17 cellular contexts compared by ENCODE assay signal in genomic region chr11:3896644-3897043, GRCh38.
"Had no signal": no experiment of that assay in that cellular context is flagged by ENCODE, and none has a peak within 500 bp of the region (broad histone marks: within the 10 kb centered on the region; RNA-seq: fewer than 3 reads in every experiment).

No MANE protein-coding gene starts in this region.

- H3K27ac Mint-ChIP-seq: activated T-helper 1 cell treated with anti-CD3 and anti-CD28 coated beads, Interleukin-12 subunit alpha, Interleukin-12 subunit beta, Interleukin-2, Interleukin-4 antibody, amounts not matched to agents 30 ng/mL and 10 ng/mL and 1 ng/mL, durations not matched to agents 14 hours and 24 hours and 36 hours; stimulated activated naive B cell treated with anti-CD40 and anti-IgM and Interleukin-4, amounts not matched to agents 10 μg/mL and 1 μg/mL and 100 μg/mL, for 72 hours had no signal

- H3K27ac ChIP-seq: ascending aorta, lower lobe of right lung had no signal

- DNase-seq: activated CD4-positive, alpha-beta T cell treated with anti-CD3 and anti-CD28 coated beads, Interleukin-2, amount 50 U/mL, for 1 hour; activated CD8-positive, alpha-beta memory T cell treated with anti-CD3 and anti-CD28 coated beads for 24 hours; activated naive CD4-positive, alpha-beta T cell treated with Interleukin-2 at 50 U/mL for 16 hours; effector memory CD4-positive, alpha-beta T cell; foreskin melanocyte; heart left ventricle; left cardiac atrium; lower lobe of right lung; retina; stimulated activated CD4-positive, alpha-beta T cell treated with anti-CD3 and anti-CD28 coated beads, Interleukin-15, amount 100 ng/mL, for 24 hours; stimulated activated CD4-positive, alpha-beta T cell treated with anti-CD3 and anti-CD28 coated beads, Interleukin-4, amount 100 ng/mL, for 1 hour; stimulated activated naive B cell treated with anti-CD40 and anti-IgM and Interleukin-4, amounts not matched to agents 10 μg/mL and 1 μg/mL and 100 μg/mL, for 72 hours; trophoblast cell had no signal

- H3K4me3 ChIP-seq: ascending aorta, breast epithelium, heart left ventricle, lower lobe of right lung had no signal

- ATAC-seq: heart left ventricle; left cardiac atrium; stimulated activated naive B cell treated with anti-CD40 and anti-IgM and Interleukin-4, amounts not matched to agents 10 μg/mL and 1 μg/mL and 100 μg/mL, for 72 hours had no signal

- H3K9me3 Mint-ChIP-seq: dendritic cell treated with granulocyte-macrophage colony-stimulating factor and Interleukin-4, amounts not matched to agents 40 ng/mL and 50 ng/mL, for 4 days; stimulated activated naive B cell treated with anti-CD40 and anti-IgM and Interleukin-4, amounts not matched to agents 10 μg/mL and 1 μg/mL and 100 μg/mL, for 72 hours had no signal

- H3K9me3 ChIP-seq: ascending aorta, breast epithelium, heart left ventricle, lower lobe of right lung had no signal

- H3K27me3 Mint-ChIP-seq: dendritic cell treated with granulocyte-macrophage colony-stimulating factor and Interleukin-4, amounts not matched to agents 40 ng/mL and 50 ng/mL, for 4 days; stimulated activated naive B cell treated with anti-CD40 and anti-IgM and Interleukin-4, amounts not matched to agents 10 μg/mL and 1 μg/mL and 100 μg/mL, for 72 hours had no signal

- H3K27me3 ChIP-seq: ascending aorta, breast epithelium, heart left ventricle had no signal

- H3K36me3 ChIP-seq: ascending aorta, breast epithelium, heart left ventricle, lower lobe of right lung had no signal

- H3K4me3 Mint-ChIP-seq: activated T-helper 1 cell treated with anti-CD3 and anti-CD28 coated beads, Interleukin-12 subunit alpha, Interleukin-12 subunit beta, Interleukin-2, Interleukin-4 antibody, amounts not matched to agents 30 ng/mL and 10 ng/mL and 1 ng/mL, durations not matched to agents 14 hours and 24 hours and 36 hours; dendritic cell treated with granulocyte-macrophage colony-stimulating factor and Interleukin-4, amounts not matched to agents 40 ng/mL and 50 ng/mL, for 4 days had no signal
